ENCODE assay signal across 8 cellular contexts in the genomic region with DNA sequence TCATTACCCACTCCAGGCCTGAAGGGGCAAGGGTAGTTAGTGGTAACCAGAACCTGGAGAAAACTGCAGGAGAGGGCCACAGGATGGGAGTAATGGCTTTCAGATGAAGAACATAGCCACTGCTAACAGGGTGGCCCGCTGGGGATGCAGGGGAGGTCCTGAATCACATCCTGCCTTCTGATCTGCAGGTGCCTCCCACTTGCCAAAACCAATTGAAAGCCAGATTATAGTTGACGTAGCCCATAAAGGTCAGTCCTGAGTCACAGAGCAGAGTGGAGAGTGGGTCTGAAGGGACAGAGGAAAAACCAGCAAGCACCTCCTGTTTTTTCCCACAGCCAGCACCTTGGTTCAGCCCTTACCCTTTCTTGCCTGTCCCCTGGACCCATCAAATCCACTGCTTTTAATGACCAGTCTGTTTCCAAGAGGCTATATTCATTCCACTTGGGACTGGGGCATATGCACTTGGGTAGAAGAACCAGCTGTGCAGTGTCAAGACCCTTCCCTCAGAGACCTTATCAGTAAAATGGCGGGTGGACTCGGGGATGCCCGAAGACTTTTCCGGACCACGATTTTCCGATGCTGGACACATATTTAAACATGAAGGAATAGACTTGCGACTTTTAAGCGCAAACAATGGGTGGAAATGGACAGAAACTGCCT. TPM values are rescaled to one million over a fixed set of nuclear protein-coding genes. Genes with fewer than 3 reads are reported as not detected.
A peak's percentile ranks its signal among the peaks of the same experiment; 100 is the strongest.
DNase-seq lines count a peak whose midpoint lies in the region; ATAC-seq, FAIRE-seq and TF ChIP-seq lines count a peak whose summit lies in the region.

No MANE protein-coding gene starts in this region.

- H3K9me3 Mint-ChIP-seq in activated CD4-positive, alpha-beta T cell treated with anti-CD3 and anti-CD28 coated beads, Interleukin-2, amount 10 ng/mL, durations not matched to agents 7 days and 5 days = peaks cover 2% of the 10 kb centered on the region

- H3K9me3 ChIP-seq in Karpas-422 (ENCODE audit: low read length) (no peaks in the 10 kb centered on the region), mononuclear cell (ENCODE audit: low read depth, low read length) (no peaks in the 10 kb centered on the region), stomach smooth muscle (ENCODE audit: control insufficient read depth in 2 of 2, low read length in 2 of 2) (no peaks in the 10 kb centered on the region)

- H3K36me3 ChIP-seq in Karpas-422 (ENCODE audit: insufficient read depth, low read length) (no peaks in the 10 kb centered on the region), stomach smooth muscle (ENCODE audit: control insufficient read depth in 2 of 2, insufficient read depth in 2 of 2, low read length in 2 of 2) (no peaks in the 10 kb centered on the region)

- peaks cover 56% of the 10 kb centered on the region for H3K27me3 Mint-ChIP-seq in activated CD4-positive, alpha-beta T cell treated with anti-CD3 and anti-CD28 coated beads, Interleukin-2, amount 10 ng/mL, durations not matched to agents 7 days and 5 days

- peak overlapping the region; percentile 66 for H3K4me3 Mint-ChIP-seq in activated CD4-positive, alpha-beta T cell treated with anti-CD3 and anti-CD28 coated beads, Interleukin-2, amount 10 ng/mL, durations not matched to agents 7 days and 5 days

- DNase-seq in GM18507 (ENCODE audit: extremely low spot score, insufficient read length, low read depth) (peak; percentile 35), Karpas-422 (peak; percentile 86), epithelial cell of esophagus (ENCODE audit: low read depth) (peak; percentile 69), HUDEP-2 (lab: John Stamatoyannopoulos, UW; ENCODE audit: unreplicated experiment in 76 of 76) (no peak)
- DNase-seq in activated CD4-positive, alpha-beta T cell treated with anti-CD3 and anti-CD28 coated beads, Interleukin-2, amount 10 ng/mL, durations not matched to agents 7 days and 5 days = no peak

- H3K27ac Mint-ChIP-seq in activated CD4-positive, alpha-beta T cell treated with anti-CD3 and anti-CD28 coated beads, Interleukin-2, amount 10 ng/mL, durations not matched to agents 7 days and 5 days = peak overlapping the region; percentile 33

- no peaks in the 10 kb centered on the region for H3K9me2 ChIP-seq in Karpas-422 (replicated peaks; ENCODE audit: insufficient read depth, low read length)

- H3K79me2 ChIP-seq in Karpas-422 (ENCODE audit: low read length) = peaks cover 40% of the 10 kb centered on the region

- H3K9ac ChIP-seq in Karpas-422 (ENCODE audit: low read length) = peak overlapping the region; percentile 83
- H3K9ac ChIP-seq in stomach smooth muscle (ENCODE audit: low read length in 2 of 2) = peak overlapping the region in 1 of 2 donors; percentile 59

- CTCF ChIA-PET in activated CD4-positive, alpha-beta T cell treated with anti-CD3 and anti-CD28 coated beads, Interleukin-2, amount 10 ng/mL, durations not matched to agents 7 days and 5 days (lab: Charles Lee) = no interaction called here

- H3K4me2 ChIP-seq in Karpas-422 (ENCODE audit: low read depth, low read length, poor library complexity, severe bottlenecking) = peak overlapping the region; percentile 73

- no peak for FAIRE-seq in GM18507 (lab: Jason Lieb, UNC)

- H3K4me1 ChIP-seq in Karpas-422 (ENCODE audit: low read length) (peaks cover 14% of the 10 kb centered on the region), mononuclear cell (ENCODE audit: insufficient read depth, low read length) (peaks cover 21% of the 10 kb centered on the region), stomach smooth muscle (ENCODE audit: control insufficient read depth, insufficient read depth, low read length) (peaks cover 11% of the 10 kb centered on the region)

- H2AFZ ChIP-seq in Karpas-422 (ENCODE audit: low read length) = 0 out of 2 replicates have a peak overlapping the region, but pooled peaks have one; percentile 33

- peak overlapping the region; percentile 71 for H3K27ac ChIP-seq in Karpas-422 (ENCODE audit: low read length)
- peak overlapping the region; percentile 37 for H3K27ac ChIP-seq in stomach smooth muscle (ENCODE audit: low read length)

- no peak for ATAC-seq in HG03139 (IDR thresholded peaks at IDR 0.05; ENCODE audit: unreplicated experiment)

- no peaks in the 10 kb centered on the region for H4K20me1 ChIP-seq in Karpas-422 (ENCODE audit: insufficient read depth, low read depth, low read length)

- TF ChIP-seq CTCF in epithelial cell of esophagus (IDR thresholded peaks at IDR 0.05; ENCODE audit: insufficient read depth, low read depth, low read length, missing control alignments) = no peak

- POLR2A ChIA-PET in activated CD4-positive, alpha-beta T cell treated with anti-CD3 and anti-CD28 coated beads, Interleukin-2, amount 10 ng/mL, durations not matched to agents 7 days and 5 days (lab: Charles Lee) = no interaction called here

- H3K4me1 Mint-ChIP-seq in activated CD4-positive, alpha-beta T cell treated with anti-CD3 and anti-CD28 coated beads, Interleukin-2, amount 10 ng/mL, durations not matched to agents 7 days and 5 days = peaks cover 20% of the 10 kb centered on the region

- peak overlapping the region; percentile 77 for H3K4me3 ChIP-seq in Karpas-422 (ENCODE audit: low read length)
- peak overlapping the region; percentile 52 for H3K4me3 ChIP-seq in epithelial cell of esophagus (ENCODE audit: low read length)
- H3K4me3 ChIP-seq in mononuclear cell (ENCODE audit: low read length) = peak overlapping the region; percentile 37
- peak overlapping the region; percentile 74 to 84 for H3K4me3 ChIP-seq in stomach smooth muscle (ENCODE audit: low read length in 2 of 2)

- H3K27me3 ChIP-seq in Karpas-422 (ENCODE audit: low read length) = no peaks in the 10 kb centered on the region
- peaks cover 45% of the 10 kb centered on the region for H3K27me3 ChIP-seq in mononuclear cell (ENCODE audit: insufficient read depth, low read length)
- no peaks in the 10 kb centered on the region for H3K27me3 ChIP-seq in stomach smooth muscle (ENCODE audit: control insufficient read depth in 1 of 2, insufficient read depth in 2 of 2, low read length in 2 of 2)

- H3K36me3 Mint-ChIP-seq in activated CD4-positive, alpha-beta T cell treated with anti-CD3 and anti-CD28 coated beads, Interleukin-2, amount 10 ng/mL, durations not matched to agents 7 days and 5 days (ENCODE audit: low read depth) = peaks cover 2% of the 10 kb centered on the region

RNA-seq across cellular contexts. Expression of a gene that starts 0.6 kb away (rescaled TPM):
- total RNA-seq in Karpas-422 (2014; rRNA removed; shearing (Covaris generic); ENCODE audit: low replicate concordance) = 11.4 and 17.0 TPM in 2 replicates
- under 1 TPM in 1 of 2 experiments, not detected in 1; 0.12 TPM for total RNA-seq in activated CD4-positive, alpha-beta T cell treated with anti-CD3 and anti-CD28 coated beads, Interleukin-2, amount 10 ng/mL, durations not matched to agents 7 days and 5 days
- total RNA-seq in mononuclear cell = 0.21 TPM

RNA-seq across cellular contexts. Expression of a gene that starts 43.7 kb away (rescaled TPM):
- total RNA-seq in Karpas-422 (2014; rRNA removed; shearing (Covaris generic); ENCODE audit: low replicate concordance) = 42.3 and 77.7 TPM in 2 replicates
- 10 to 100 TPM; 39.2 to 48.5 TPM for total RNA-seq in activated CD4-positive, alpha-beta T cell treated with anti-CD3 and anti-CD28 coated beads, Interleukin-2, amount 10 ng/mL, durations not matched to agents 7 days and 5 days
- 72.9 TPM for total RNA-seq in mononuclear cell

Comparison
In these comparisons a context has a peak if more than half of its experiments do, and no peak if none do; other contexts are left out.
1. DNase-seq: peak in GM18507 (single experiment), Karpas-422 (single experiment) and epithelial cell of esophagus (single experiment); none in activated CD4-positive, alpha-beta T cell treated with anti-CD3 and anti-CD28 coated beads, Interleukin-2, amount 10 ng/mL, durations not matched to agents 7 days and 5 days (single experiment) and HUDEP-2 (0 of 76).
2. RNA of a gene that starts 0.6 kb away (total RNA-seq): 11.4 to 17.0 TPM in Karpas-422; 0.21 TPM in mononuclear cell (single experiment) and 0.12 TPM in activated CD4-positive, alpha-beta T cell treated with anti-CD3 and anti-CD28 coated beads, Interleukin-2, amount 10 ng/mL, durations not matched to agents 7 days and 5 days; every median in the first group is over 10 times any median in the second.
3. Peak in every context shown above with its lines, with median percentiles within 50 percentile points of each other: H3K4me3 ChIP-seq.